8 cellular contexts compared by ENCODE assay signal in genomic region chr6:53064726-53065265, GRCh38. TPM values are rescaled to one million over a fixed set of nuclear protein-coding genes. Genes with fewer than 3 reads are reported as not detected.
A peak's percentile ranks its signal among the peaks of the same experiment; 100 is the strongest.
DNase-seq lines count a peak whose midpoint lies in the region; ATAC-seq, FAIRE-seq and TF ChIP-seq lines count a peak whose summit lies in the region.

No MANE protein-coding gene starts in this region.

- H4K20me1 ChIP-seq in OCI-LY7 (ENCODE audit: insufficient read depth, low read length) = peaks cover 7% of the 10 kb centered on the region; the same call in 1 of the 2 replicates

- peak overlapping the region; percentile 84 for H3K4me2 ChIP-seq in OCI-LY7 (ENCODE audit: low read length)

- BruUV-seq in OCI-LY7 (replicated peaks; lab: Mats Ljungman, UMichigan) = no TSS peak

- intact Hi-C loops in OCI-LY7 (cut with micrococcal nuclease; ENCODE audit: unreplicated experiment) = loop anchor here (2.0 kb wide), 2 partner anchors 394 to 730 kb away; partner anchors contain the start of genes LRRC1 and TMEM14A

- CTCF ChIA-PET in OCI-LY7 (lab: Charles Lee; ENCODE audit: unreplicated experiment) = interaction anchor here (0.5 kb wide), 1 partner anchor 183 kb away, joined by 7 read pairs; no protein-coding TSS in a partner anchor

- H3K9me3 Mint-ChIP-seq in IgD-negative memory B cell = no peaks in the 10 kb centered on the region

- FAIRE-seq in D721Med (lab: Jason Lieb, UNC) = no peak

- no peaks in the 10 kb centered on the region for H3K9me2 ChIP-seq in OCI-LY7 (ENCODE audit: insufficient read depth, low read length)

- H3K36me3 ChIP-seq in OCI-LY7 (ENCODE audit: insufficient read depth, low read length) = peaks cover 3% of the 10 kb centered on the region; the same call in 1 of the 2 replicates

- H3K36me3 Mint-ChIP-seq in IgD-negative memory B cell = no peaks in the 10 kb centered on the region

- peak overlapping the region; percentile 96 to 100 (median 100) for H3K4me3 Mint-ChIP-seq in IgD-negative memory B cell

- TF ChIP-seq CTCF in D721Med (IDR thresholded peaks at IDR 0.05; ENCODE audit: insufficient read depth, missing control alignments) (no peak), OCI-LY7 (conservative IDR thresholded peaks at IDR 0.05; ENCODE audit: low read length) (peak; percentile 6; the same call in 1 of the 2 replicates), epithelial cell of esophagus (IDR thresholded peaks at IDR 0.05; ENCODE audit: insufficient read depth, low read depth, low read length, missing control alignments) (peak; percentile 21)

- H3K79me2 ChIP-seq in OCI-LY7 (ENCODE audit: insufficient read depth, low read depth, low read length) = peaks cover 12% of the 10 kb centered on the region; the same call in 1 of the 2 replicates

- H3K9me3 ChIP-seq in OCI-LY7 (ENCODE audit: low read length) = no peaks in the 10 kb centered on the region

- peaks cover 40 to 59% (median 48%) of the 10 kb centered on the region in 3 donors for H3K4me1 Mint-ChIP-seq in IgD-negative memory B cell

- H2AFZ ChIP-seq in OCI-LY7 (ENCODE audit: low read length) = peak overlapping the region; percentile 96

- H3K27me3 Mint-ChIP-seq in IgD-negative memory B cell = no peaks in the 10 kb centered on the region

- DNase-seq in D721Med (ENCODE audit: insufficient read length, low spot score) (peak; percentile 72), OCI-LY7 (ENCODE audit: low spot score) (peak; percentile 98), activated T-cell treated with anti-CD3 and anti-CD28 coated beads for 24 hours (ENCODE audit: low read depth) (peak; percentile 94), epithelial cell of esophagus (ENCODE audit: low read depth) (peak; percentile 99), midbrain (lab: John Stamatoyannopoulos, UW) (peak; percentile 99)
- DNase-seq in stimulated activated CD8-positive, alpha-beta memory T cell treated with anti-CD3 and anti-CD28 coated beads, Interleukin-15, amount 100 ng/mL, for 4 hours (ENCODE audit: low read depth in 2 of 2) = peak; percentile 88 to 93

- H3K4me3 ChIP-seq in OCI-LY7 (ENCODE audit: low read depth, low read length, poor library complexity, severe bottlenecking) (peak overlapping the region; percentile 78), epithelial cell of esophagus (ENCODE audit: low read length) (peak overlapping the region; percentile 86)

- H3K4me1 ChIP-seq in OCI-LY7 (ENCODE audit: insufficient read depth, low read length, poor library complexity, severe bottlenecking) = peaks cover 47% of the 10 kb centered on the region

- peak overlapping the region; percentile 72 for H3K27ac ChIP-seq in OCI-LY7 (ENCODE audit: low read depth, low read length, poor library complexity, severe bottlenecking)

- POLR2A ChIA-PET in OCI-LY7 (lab: Charles Lee) = interaction anchor here (1.5 to 1.9 kb wide), 2 partner anchors 10 to 71 kb away, joined by 4 to 7 read pairs; no protein-coding TSS in a partner anchor

- H3K27ac Mint-ChIP-seq in IgD-negative memory B cell = peak overlapping the region; percentile 89 to 98 (median 91)

- ATAC-seq in GM21576 (IDR thresholded peaks at IDR 0.05; ENCODE audit: unreplicated experiment) = peak; percentile 71

RNA-seq across cellular contexts. Expression of gene FBXO9, which starts 0.4 kb away (rescaled TPM):
- polyA plus RNA-seq in IgD-negative memory B cell = 48.3 TPM
- total RNA-seq in OCI-LY7 (2014; rRNA removed; shearing (Covaris generic)) = 20.5 and 23.5 TPM in 2 replicates
- total RNA-seq in OCI-LY7 (2022) = 67.7 and 80.2 TPM in 2 replicates

RNA-seq across cellular contexts. Expression of gene CILK1, which starts 3.2 kb away (rescaled TPM):
- polyA plus RNA-seq in IgD-negative memory B cell = 5.2 TPM
- 6.2 and 6.9 TPM in 2 replicates for total RNA-seq in OCI-LY7 (2014; rRNA removed; shearing (Covaris generic))
- total RNA-seq in OCI-LY7 (2022) = 13.7 and 17.8 TPM in 2 replicates

Comparison
In these comparisons a context has a peak if more than half of its experiments do, and no peak if none do; other contexts are left out.
1. Peak in every context shown above with its lines: DNase-seq, ATAC-seq, H3K4me3 ChIP-seq and H3K27ac ChIP-seq.